In genomic region chr3:36488077-36488789, GRCh38 we compare ENCODE assay signal across 19 cellular contexts.
DNase-seq lines count a peak whose midpoint lies in the region; ATAC-seq, FAIRE-seq and TF ChIP-seq lines count a peak whose summit lies in the region.
"Had no signal": no experiment of that assay in that cellular context is flagged by ENCODE, and none has a peak within 500 bp of the region (broad histone marks: within the 10 kb centered on the region; RNA-seq: fewer than 3 reads in every experiment).

No MANE protein-coding gene starts in this region.

- peak; percentile 51 for ATAC-seq in HG02759 (IDR thresholded peaks at IDR 0.05; ENCODE audit: unreplicated experiment)
- peak; percentile 32; the same call in 1 of the 2 replicates for ATAC-seq in WTC11
- ATAC-seq in Right ventricle myocardium superior (ENCODE audit: poor library complexity) = no peak
- ATAC-seq in activated naive CD8-positive, alpha-beta T cell treated with anti-CD3 and anti-CD28 coated beads, Interleukin-2, amount 50 U/mL, for 24 hours = no peak
- ATAC-seq: SK-N-SH treated with all-trans-retinoic acid at 6 μM for 48 hours had no signal

- no TSS peak for BruUV-seq in Calu3 (replicated peaks; lab: Mats Ljungman, UMichigan)

- POLR2A ChIA-PET in WTC11 (lab: Charles Lee) = no interaction called here

- H3K9me3 Mint-ChIP-seq in Calu3 (ENCODE audit: low read depth, unreplicated experiment) = no peaks in the 10 kb centered on the region
- no peaks in the 10 kb centered on the region; the same call in 1 of the 2 replicates for H3K9me3 Mint-ChIP-seq in WTC11
- no peaks in the 10 kb centered on the region for H3K9me3 Mint-ChIP-seq in activated naive CD8-positive, alpha-beta T cell treated with anti-CD3 and anti-CD28 coated beads, Interleukin-2, amount 50 U/mL, for 24 hours
- H3K9me3 Mint-ChIP-seq: activated T-helper 2 cell treated with anti-CD3 and anti-CD28 coated beads, Interferon-gamma antibody, Interleukin-2, Interleukin-4, amounts not matched to agents 10 μg/mL and 5 μg/mL and 100 μg/mL, durations not matched to agents 14 hours and 24 hours and 36 hours; CD8-positive, alpha-beta memory T cell had no signal

- H3K4me1 Mint-ChIP-seq in Calu3 (ENCODE audit: low read depth, unreplicated experiment) (peaks cover 32% of the 10 kb centered on the region), WTC11 (peaks cover 40% of the 10 kb centered on the region)
- H3K4me1 Mint-ChIP-seq in activated naive CD8-positive, alpha-beta T cell treated with anti-CD3 and anti-CD28 coated beads, Interleukin-2, amount 50 U/mL, for 24 hours = no peaks in the 10 kb centered on the region
- H3K4me1 Mint-ChIP-seq: CD8-positive, alpha-beta memory T cell had no signal

- CTCF ChIA-PET in Calu3 (lab: Charles Lee) (no interaction called here), WTC11 (lab: Charles Lee) (no interaction called here)

- no peaks in the 10 kb centered on the region for H3K27me3 Mint-ChIP-seq in Calu3 (ENCODE audit: unreplicated experiment)
- H3K27me3 Mint-ChIP-seq in WTC11 (ENCODE audit: low read depth) = no peaks in the 10 kb centered on the region
- H3K27me3 Mint-ChIP-seq in activated naive CD8-positive, alpha-beta T cell treated with anti-CD3 and anti-CD28 coated beads, Interleukin-2, amount 50 U/mL, for 24 hours = peaks cover 2% of the 10 kb centered on the region
- H3K27me3 Mint-ChIP-seq: CD8-positive, alpha-beta memory T cell had no signal

- H3K4me3 Mint-ChIP-seq in Calu3 (ENCODE audit: low read depth, unreplicated experiment) (peak overlapping the region; percentile 5), WTC11 (no peak overlapping the region)
- no peak overlapping the region for H3K4me3 Mint-ChIP-seq in activated naive CD8-positive, alpha-beta T cell treated with anti-CD3 and anti-CD28 coated beads, Interleukin-2, amount 50 U/mL, for 24 hours
- H3K4me3 Mint-ChIP-seq: CD8-positive, alpha-beta memory T cell had no signal

- H3K36me3 Mint-ChIP-seq in Calu3 (ENCODE audit: insufficient read depth, unreplicated experiment) (no peaks in the 10 kb centered on the region), WTC11 (peaks cover 10% of the 10 kb centered on the region; the same call in 1 of the 2 replicates)
- H3K36me3 Mint-ChIP-seq in activated naive CD8-positive, alpha-beta T cell treated with anti-CD3 and anti-CD28 coated beads, Interleukin-2, amount 50 U/mL, for 24 hours (ENCODE audit: low read depth) = no peaks in the 10 kb centered on the region
- H3K36me3 Mint-ChIP-seq: CD8-positive, alpha-beta memory T cell had no signal

- intact Hi-C loops in Calu3 (cut with micrococcal nuclease; ENCODE audit: unreplicated experiment) (no loop called here), Right ventricle myocardium superior (cut with DNase I) (no loop called here)

- DNase-seq in Calu3 (peak; percentile 36), WTC11 (ENCODE audit: low spot score) (no peak), kidney tubule cell (ENCODE audit: low spot score) (peak; percentile 95), Right ventricle myocardium superior (no peak), GM19239 (ENCODE audit: insufficient read length, low spot score) (no peak), OCI-M1 (lab: John Stamatoyannopoulos, UW) (no peak)
- DNase-seq in activated naive CD8-positive, alpha-beta T cell treated with anti-CD3 and anti-CD28 coated beads, Interleukin-2, amount 50 U/mL, for 24 hours = no peak
- DNase-seq: CD8-positive, alpha-beta memory T cell; dermis blood vessel endothelial cell; NCI-H1694; NCI-H524; Peyer's patch; stimulated activated CD4-positive, alpha-beta T cell treated with anti-CD3 and anti-CD28 coated beads, Interleukin-1b, Interleukin-23, amount 100 ng/mL, for 48 hours; stomach had no signal

- peak overlapping the region; percentile 71 for H3K27ac Mint-ChIP-seq in Calu3 (ENCODE audit: unreplicated experiment)
- 0 out of 2 replicates have a peak overlapping the region, but pooled peaks have one; percentile 5 for H3K27ac Mint-ChIP-seq in WTC11
- no peak overlapping the region for H3K27ac Mint-ChIP-seq in activated naive CD8-positive, alpha-beta T cell treated with anti-CD3 and anti-CD28 coated beads, Interleukin-2, amount 50 U/mL, for 24 hours
- H3K27ac Mint-ChIP-seq: activated T-helper 2 cell treated with anti-CD3 and anti-CD28 coated beads, Interferon-gamma antibody, Interleukin-2, Interleukin-4, amounts not matched to agents 10 μg/mL and 5 μg/mL and 100 μg/mL, durations not matched to agents 14 hours and 24 hours and 36 hours; CD8-positive, alpha-beta memory T cell had no signal

- no peak for FAIRE-seq in GM19239 (lab: Jason Lieb, UNC)
- FAIRE-seq: GM18507, urothelium cell line had no signal

- TF ChIP-seq CTCF in Calu3 (IDR thresholded peaks at IDR 0.05; ENCODE audit: unreplicated experiment) = no peak
- TF ChIP-seq CTCF in WTC11 (IDR thresholded peaks at IDR 0.05) = no peak

TF ChIP-seq in WTC11, 78 proteins besides CTCF, POLR2A, EP300 and RAD21:
- no peak for TF ChIP-seq CBFB (CRISPR knock-in tag; IDR thresholded peaks at IDR 0.05; ENCODE audit: low read depth)
- TF ChIP-seq ZNF121 (CRISPR knock-in tag; IDR thresholded peaks at IDR 0.05) = peak; percentile 61
- TF ChIP-seq FOXP1 (CRISPR knock-in tag; IDR thresholded peaks at IDR 0.05; ENCODE audit: borderline replicate concordance) = no peak
TF ChIP-seq in WTC11: peak in this region for 1.

Comparison
In these comparisons a context has a peak if more than half of its experiments do, and no peak if none do; other contexts are left out.
1. DNase-seq: peak in Calu3 (single experiment) and kidney tubule cell (single experiment); none in WTC11 (single experiment), Right ventricle myocardium superior (single experiment), activated naive CD8-positive, alpha-beta T cell treated with anti-CD3 and anti-CD28 coated beads, Interleukin-2, amount 50 U/mL, for 24 hours (single experiment), GM19239 (single experiment) and OCI-M1 (single experiment).
2. ATAC-seq: peak in HG02759 (single experiment) and WTC11 (single experiment); none in Right ventricle myocardium superior (single experiment) and activated naive CD8-positive, alpha-beta T cell treated with anti-CD3 and anti-CD28 coated beads, Interleukin-2, amount 50 U/mL, for 24 hours (single experiment).